8 cellular contexts compared by ENCODE assay signal in the genomic region with DNA sequence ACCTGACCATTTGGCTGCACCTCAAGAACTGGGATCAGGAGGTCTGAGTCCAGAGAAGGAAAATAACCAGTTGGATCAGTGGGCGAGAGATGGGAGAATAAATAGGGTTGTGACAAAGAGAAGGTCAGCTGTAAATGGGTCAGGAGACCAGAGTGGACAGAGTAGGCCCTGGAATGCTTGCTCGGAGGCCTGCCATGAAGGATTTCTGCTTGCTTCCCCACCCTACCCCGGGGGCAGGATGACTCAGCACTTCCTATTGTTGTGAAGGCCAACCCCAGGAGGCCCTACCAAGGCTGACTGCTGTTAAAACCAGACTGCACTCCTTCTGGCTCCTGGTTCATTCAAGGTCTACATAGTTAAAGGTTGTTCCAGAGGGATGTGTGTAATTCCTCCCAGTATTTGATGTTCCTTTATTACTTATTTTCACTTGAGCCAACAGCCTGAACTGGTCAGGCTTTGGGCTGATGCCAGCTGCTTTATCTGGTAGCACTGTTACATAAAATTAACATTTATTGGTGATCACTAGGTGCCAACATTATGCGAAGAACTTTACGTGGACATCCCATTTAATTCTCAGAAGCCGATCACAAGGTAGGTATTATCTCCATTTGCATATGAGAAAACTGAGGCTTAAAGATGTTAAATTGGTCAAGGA. TPM values are rescaled to one million over a fixed set of nuclear protein-coding genes. Genes with fewer than 3 reads are reported as not detected.
DNase-seq lines count a peak whose midpoint lies in the region; ATAC-seq and TF ChIP-seq lines count a peak whose summit lies in the region.

No MANE protein-coding gene starts in this region.

- peak; percentile 24 for TF ChIP-seq POLR2A in NB4 (IDR thresholded peaks at IDR 0.05; ENCODE audit: extremely low read depth, insufficient read length)

- no peaks in the 10 kb centered on the region for H3K36me3 ChIP-seq in CD8-positive, alpha-beta T cell (ENCODE audit: insufficient read depth, low read length)

- peaks cover 24% of the 10 kb centered on the region for H3K4me1 Mint-ChIP-seq in CD8-positive, alpha-beta T cell (ENCODE audit: low read depth)
- peaks cover 22% of the 10 kb centered on the region for H3K4me1 Mint-ChIP-seq in activated T-helper 1 cell treated with anti-CD3 and anti-CD28 coated beads, Interleukin-12 subunit alpha, Interleukin-12 subunit beta, Interleukin-2, Interleukin-4 antibody, amounts not matched to agents 30 ng/mL and 10 ng/mL and 1 ng/mL, durations not matched to agents 14 hours and 24 hours and 36 hours (ENCODE audit: low read depth)
- peaks cover 18% of the 10 kb centered on the region for H3K4me1 Mint-ChIP-seq in progenitor cell of endocrine pancreas (ENCODE audit: low read depth)

- H3K36me3 Mint-ChIP-seq in CD8-positive, alpha-beta T cell = no peaks in the 10 kb centered on the region
- H3K36me3 Mint-ChIP-seq in activated T-helper 1 cell treated with anti-CD3 and anti-CD28 coated beads, Interleukin-12 subunit alpha, Interleukin-12 subunit beta, Interleukin-2, Interleukin-4 antibody, amounts not matched to agents 30 ng/mL and 10 ng/mL and 1 ng/mL, durations not matched to agents 14 hours and 24 hours and 36 hours (ENCODE audit: low read depth) = no peaks in the 10 kb centered on the region
- H3K36me3 Mint-ChIP-seq in progenitor cell of endocrine pancreas (ENCODE audit: insufficient read depth) = peaks cover 2% of the 10 kb centered on the region

- ATAC-seq in CD8-positive, alpha-beta T cell = no peak
- ATAC-seq in GM21423 (IDR thresholded peaks at IDR 0.05; ENCODE audit: unreplicated experiment) (peak; percentile 49), Right ventricle myocardium inferior (peak; percentile 95), GM21367 (IDR thresholded peaks at IDR 0.05; ENCODE audit: unreplicated experiment) (no peak), HG03354 (IDR thresholded peaks at IDR 0.05; ENCODE audit: poor library complexity, severe bottlenecking, unreplicated experiment) (no peak)

- TF ChIP-seq CTCF in CD8-positive, alpha-beta T cell (IDR thresholded peaks at IDR 0.05) = no peak
- no peak for TF ChIP-seq CTCF in NB4 (IDR thresholded peaks at IDR 0.05; ENCODE audit: low read depth, low read length)
- TF ChIP-seq CTCF in progenitor cell of endocrine pancreas (IDR thresholded peaks at IDR 0.05; ENCODE audit: unreplicated experiment) = no peak

- peaks cover 19% of the 10 kb centered on the region for H3K4me1 ChIP-seq in CD8-positive, alpha-beta T cell (ENCODE audit: insufficient read depth, low read length)

- intact Hi-C loops in CD8-positive, alpha-beta T cell (cut with DNase I, micrococcal nuclease) = loop anchor here in 1 of 2 experiments (2.0 kb wide), 2 partner anchors 28 to 40 kb away; a partner anchor contains a TSS
- intact Hi-C loops in activated T-helper 1 cell treated with anti-CD3 and anti-CD28 coated beads, Interleukin-12 subunit alpha, Interleukin-12 subunit beta, Interleukin-2, Interleukin-4 antibody, amounts not matched to agents 30 ng/mL and 10 ng/mL and 1 ng/mL, durations not matched to agents 14 hours and 24 hours and 36 hours (cut with micrococcal nuclease) = loop anchor here (2.0 kb wide), 1 partner anchor 28 kb away; a partner anchor contains a TSS
- intact Hi-C loops in Right ventricle myocardium inferior (cut with DNase I) = no loop called here

- CTCF ChIA-PET in CD8-positive, alpha-beta T cell (lab: Charles Lee) = no interaction called here

- H3K4me3 ChIP-seq in CD8-positive, alpha-beta T cell (ENCODE audit: low read depth, low read length) = no peak overlapping the region
- H3K4me3 ChIP-seq in NB4 (ENCODE audit: low read depth, low read length) = peak overlapping the region; percentile 57

- DNase-seq in CD8-positive, alpha-beta T cell = peak in 2 of 7 experiments; percentile 16 to 51
- DNase-seq in NB4 (ENCODE audit: low read depth) (peak; percentile 97), Right ventricle myocardium inferior (ENCODE audit: missing footprints) (peak; percentile 81), progenitor cell of endocrine pancreas (ENCODE audit: low spot score, unreplicated experiment) (no peak)
- no peak for DNase-seq in activated T-helper 1 cell treated with anti-CD3 and anti-CD28 coated beads, Interleukin-12 subunit alpha, Interleukin-12 subunit beta, Interleukin-2, Interleukin-4 antibody, amounts not matched to agents 30 ng/mL and 10 ng/mL and 1 ng/mL, durations not matched to agents 14 hours and 24 hours and 36 hours (ENCODE audit: low spot score)

- no peak overlapping the region for H3K27ac ChIP-seq in CD8-positive, alpha-beta T cell (ENCODE audit: low read depth, low read length)

- no peaks in the 10 kb centered on the region for H3K9me3 Mint-ChIP-seq in CD8-positive, alpha-beta T cell
- H3K9me3 Mint-ChIP-seq in activated T-helper 1 cell treated with anti-CD3 and anti-CD28 coated beads, Interleukin-12 subunit alpha, Interleukin-12 subunit beta, Interleukin-2, Interleukin-4 antibody, amounts not matched to agents 30 ng/mL and 10 ng/mL and 1 ng/mL, durations not matched to agents 14 hours and 24 hours and 36 hours = peaks cover 7% of the 10 kb centered on the region
- no peaks in the 10 kb centered on the region for H3K9me3 Mint-ChIP-seq in progenitor cell of endocrine pancreas (ENCODE audit: low read depth)

- H3K27me3 Mint-ChIP-seq in CD8-positive, alpha-beta T cell (ENCODE audit: low read depth) = no peaks in the 10 kb centered on the region
- H3K27me3 Mint-ChIP-seq in activated T-helper 1 cell treated with anti-CD3 and anti-CD28 coated beads, Interleukin-12 subunit alpha, Interleukin-12 subunit beta, Interleukin-2, Interleukin-4 antibody, amounts not matched to agents 30 ng/mL and 10 ng/mL and 1 ng/mL, durations not matched to agents 14 hours and 24 hours and 36 hours (ENCODE audit: insufficient read depth) = no peaks in the 10 kb centered on the region
- H3K27me3 Mint-ChIP-seq in progenitor cell of endocrine pancreas = no peaks in the 10 kb centered on the region

- H3K4me3 Mint-ChIP-seq in CD8-positive, alpha-beta T cell = no peak overlapping the region
- no peak overlapping the region for H3K4me3 Mint-ChIP-seq in activated T-helper 1 cell treated with anti-CD3 and anti-CD28 coated beads, Interleukin-12 subunit alpha, Interleukin-12 subunit beta, Interleukin-2, Interleukin-4 antibody, amounts not matched to agents 30 ng/mL and 10 ng/mL and 1 ng/mL, durations not matched to agents 14 hours and 24 hours and 36 hours
- H3K4me3 Mint-ChIP-seq in progenitor cell of endocrine pancreas (ENCODE audit: low read depth) = peak overlapping the region; percentile 28

- H3K27ac Mint-ChIP-seq in CD8-positive, alpha-beta T cell = peak overlapping the region; percentile 76
- H3K27ac Mint-ChIP-seq in activated T-helper 1 cell treated with anti-CD3 and anti-CD28 coated beads, Interleukin-12 subunit alpha, Interleukin-12 subunit beta, Interleukin-2, Interleukin-4 antibody, amounts not matched to agents 30 ng/mL and 10 ng/mL and 1 ng/mL, durations not matched to agents 14 hours and 24 hours and 36 hours = peak overlapping the region; percentile 37
- peak overlapping the region; percentile 65 for H3K27ac Mint-ChIP-seq in progenitor cell of endocrine pancreas

- H3K27me3 ChIP-seq in CD8-positive, alpha-beta T cell (ENCODE audit: insufficient read depth, low read length) = no peaks in the 10 kb centered on the region

- H3K9me3 ChIP-seq in CD8-positive, alpha-beta T cell (ENCODE audit: low read length) = no peaks in the 10 kb centered on the region

- POLR2A ChIA-PET in CD8-positive, alpha-beta T cell (lab: Charles Lee) = interaction anchor here (0.9 to 1.3 kb wide), 2 partner anchors 20 to 28 kb away, joined by 4 to 9 read pairs; a partner anchor contains a TSS

RNA-seq across cellular contexts. Expression of a gene that starts 27.3 kb away (rescaled TPM):
- total RNA-seq in CD8-positive, alpha-beta T cell = 100 to 1,000 TPM; 292 to 301 TPM
- 88.3 and 97.1 TPM in 2 replicates for total RNA-seq in activated T-helper 1 cell treated with anti-CD3 and anti-CD28 coated beads, Interleukin-12 subunit alpha, Interleukin-12 subunit beta, Interleukin-2, Interleukin-4 antibody, amounts not matched to agents 30 ng/mL and 10 ng/mL and 1 ng/mL, durations not matched to agents 14 hours and 24 hours and 36 hours
- 17.8 TPM for total RNA-seq in Right ventricle myocardium inferior
- 76.6 and 82.4 TPM in 2 replicates for total RNA-seq in progenitor cell of endocrine pancreas

RNA-seq across cellular contexts. Expression of a gene that starts 57.8 kb away (rescaled TPM):
- 1 to 10 TPM; 1.5 to 2.1 TPM for total RNA-seq in CD8-positive, alpha-beta T cell
- 1.7 and 2.7 TPM in 2 replicates for total RNA-seq in activated T-helper 1 cell treated with anti-CD3 and anti-CD28 coated beads, Interleukin-12 subunit alpha, Interleukin-12 subunit beta, Interleukin-2, Interleukin-4 antibody, amounts not matched to agents 30 ng/mL and 10 ng/mL and 1 ng/mL, durations not matched to agents 14 hours and 24 hours and 36 hours
- 1.9 TPM for total RNA-seq in Right ventricle myocardium inferior
- 3.6 and 4.6 TPM in 2 replicates for total RNA-seq in progenitor cell of endocrine pancreas

Comparison
In these comparisons a context has a peak if more than half of its experiments do, and no peak if none do; other contexts are left out.
1. ATAC-seq: peak in GM21423 (single experiment) and Right ventricle myocardium inferior (single experiment); none in CD8-positive, alpha-beta T cell (single experiment), GM21367 (single experiment) and HG03354 (single experiment).
2. DNase-seq: peak in NB4 (single experiment) and Right ventricle myocardium inferior (single experiment); none in activated T-helper 1 cell treated with anti-CD3 and anti-CD28 coated beads, Interleukin-12 subunit alpha, Interleukin-12 subunit beta, Interleukin-2, Interleukin-4 antibody, amounts not matched to agents 30 ng/mL and 10 ng/mL and 1 ng/mL, durations not matched to agents 14 hours and 24 hours and 36 hours (single experiment) and progenitor cell of endocrine pancreas (single experiment).
3. Peak in every context shown above with its lines, with median percentiles within 50 percentile points of each other: H3K27ac Mint-ChIP-seq.